Comparison of ENCODE assay signal across 17 cellular contexts in the genomic region with DNA sequence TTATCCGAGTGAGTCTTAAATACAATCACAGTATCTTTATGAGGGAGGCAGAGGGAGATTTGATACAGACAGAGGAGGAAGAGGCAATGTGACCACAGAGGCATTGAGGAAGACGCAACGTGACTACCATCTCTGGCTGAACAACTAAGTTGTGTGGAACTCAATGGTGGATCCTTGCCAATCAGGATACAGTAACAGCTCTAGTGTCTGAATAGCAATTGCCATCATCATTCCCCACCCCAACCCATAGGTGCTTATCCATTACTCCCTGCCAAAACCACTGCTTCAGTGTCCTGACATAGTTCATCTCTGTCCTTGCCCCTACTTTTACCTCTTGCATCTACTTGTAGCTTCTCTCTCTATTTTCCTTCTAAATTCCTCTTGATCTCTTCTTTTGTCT. TPM values are rescaled to one million over a fixed set of nuclear protein-coding genes. Genes with fewer than 3 reads are reported as not detected.
DNase-seq lines count a peak whose midpoint lies in the region; ATAC-seq, FAIRE-seq and TF ChIP-seq lines count a peak whose summit lies in the region.
"Had no signal": no experiment of that assay in that cellular context is flagged by ENCODE, and none has a peak within 500 bp of the region (broad histone marks: within the 10 kb centered on the region; RNA-seq: fewer than 3 reads in every experiment).

No MANE protein-coding gene starts in this region.

- no peak overlapping the region for H3K4me3 ChIP-seq in fibroblast of pulmonary artery (replicated peaks; ENCODE audit: low read depth, low read length)
- H3K4me3 ChIP-seq: adrenal gland, vagina had no signal

- H3K36me3 Mint-ChIP-seq in natural killer cell treated with Interleukin-12 subunit alpha and Interleukin-12 subunit beta and Interleukin-15 and Interleukin-18, amount 100 ng/mL, for 72 hours, result no peaks in the 10 kb centered on the region
- no peaks in the 10 kb centered on the region for H3K36me3 Mint-ChIP-seq in natural killer cell

- DNase-seq in natural killer cell treated with Interleukin-12 subunit alpha and Interleukin-12 subunit beta and Interleukin-15 and Interleukin-18, amount 100 ng/mL, for 72 hours (ENCODE audit: low spot score), result no peak
- DNase-seq in natural killer cell (no peak), SK-MEL-5 (ENCODE audit: low read depth, low spot score) (peak; percentile 18), fibroblast of pulmonary artery (ENCODE audit: low read depth) (peak; percentile 46), urothelium cell line (ENCODE audit: low spot score) (peak; percentile 54)
- DNase-seq in activated CD8-positive, alpha-beta memory T cell treated with anti-CD3 and anti-CD28 coated beads for 24 hours, result no peak
- DNase-seq in activated effector memory CD4-positive, alpha-beta T cell treated with Interleukin-2 at 50 U/mL for 16 hours, result no peak
- DNase-seq: activated T-cell treated with anti-CD3 and anti-CD28 coated beads for 4 hours, adrenal gland, NCI-H1417 treated with DMSO at 0.1 percent for 48 hours, NCI-H524, nucleus accumbens, SHP77 had no signal

- peak in 1 of 2 donors; percentile 11 for ATAC-seq in natural killer cell treated with Interleukin-12 subunit alpha and Interleukin-12 subunit beta and Interleukin-15 and Interleukin-18, amount 100 ng/mL, for 72 hours
- ATAC-seq in natural killer cell, result no peak
- ATAC-seq in HG02840 (IDR thresholded peaks at IDR 0.05; ENCODE audit: low FRiP score, unreplicated experiment), result no peak

- in situ Hi-C loops in SK-MEL-5 (cut with HindIII; ENCODE audit: low pct_unique_long_range_greater_than_20kb, low sequenced_read_pairs), result no loop called here

- peaks cover 0 to 3% of the 10 kb centered on the region in 2 donors for H3K27me3 Mint-ChIP-seq in natural killer cell treated with Interleukin-12 subunit alpha and Interleukin-12 subunit beta and Interleukin-15 and Interleukin-18, amount 100 ng/mL, for 72 hours
- H3K27me3 Mint-ChIP-seq in natural killer cell (ENCODE audit: low read depth in 2 of 2), result no peaks in the 10 kb centered on the region

- FAIRE-seq in urothelium cell line (lab: Jason Lieb, UNC), result peak; percentile 32
- FAIRE-seq: TTC549 had no signal

- no peaks in the 10 kb centered on the region for H3K9me3 Mint-ChIP-seq in natural killer cell treated with Interleukin-12 subunit alpha and Interleukin-12 subunit beta and Interleukin-15 and Interleukin-18, amount 100 ng/mL, for 72 hours
- H3K9me3 Mint-ChIP-seq in natural killer cell, result no peaks in the 10 kb centered on the region

- TF ChIP-seq CTCF in natural killer cell (IDR thresholded peaks at IDR 0.05) (no peak), fibroblast of pulmonary artery (IDR thresholded peaks at IDR 0.05; ENCODE audit: low read length, missing control alignments) (no peak)

- H3K4me3 Mint-ChIP-seq in natural killer cell treated with Interleukin-12 subunit alpha and Interleukin-12 subunit beta and Interleukin-15 and Interleukin-18, amount 100 ng/mL, for 72 hours, result peak overlapping the region; percentile 18
- H3K4me3 Mint-ChIP-seq in natural killer cell, result no peak overlapping the region

- no peak overlapping the region for H3K27ac Mint-ChIP-seq in natural killer cell treated with Interleukin-12 subunit alpha and Interleukin-12 subunit beta and Interleukin-15 and Interleukin-18, amount 100 ng/mL, for 72 hours
- H3K27ac Mint-ChIP-seq in natural killer cell, result no peak overlapping the region

- intact Hi-C loops in natural killer cell (cut with micrococcal nuclease), result no loop called here

- peaks cover 9 to 11% of the 10 kb centered on the region in 2 donors for H3K4me1 Mint-ChIP-seq in natural killer cell treated with Interleukin-12 subunit alpha and Interleukin-12 subunit beta and Interleukin-15 and Interleukin-18, amount 100 ng/mL, for 72 hours (ENCODE audit: low read depth in 2 of 2)
- H3K4me1 Mint-ChIP-seq in natural killer cell, result no peaks in the 10 kb centered on the region

RNA-seq across cellular contexts. Expression of a gene that starts 20.5 kb away (rescaled TPM):
- total RNA-seq in natural killer cell treated with Interleukin-12 subunit alpha and Interleukin-12 subunit beta and Interleukin-15 and Interleukin-18, amount 100 ng/mL, for 72 hours, result not detected
- total RNA-seq in natural killer cell, result not detected
- total RNA-seq in SK-MEL-5 (2014; rRNA removed; shearing (Covaris generic)), result not detected in 2 replicates
- polyA plus RNA-seq in SK-MEL-5 (2015; cell fraction: cytosol; rRNA removed), result 0.06 TPM in 1 of 2 replicates, not detected in the other
- not detected in 2 replicates for polyA plus RNA-seq in SK-MEL-5 (2015; cell fraction: nucleus; rRNA removed)
- total RNA-seq: H4 had no signal

RNA-seq across cellular contexts. Expression of a gene that starts 29.0 kb away (rescaled TPM):
- 10 to 100 TPM; 71.0 to 88.3 TPM for total RNA-seq in natural killer cell treated with Interleukin-12 subunit alpha and Interleukin-12 subunit beta and Interleukin-15 and Interleukin-18, amount 100 ng/mL, for 72 hours
- total RNA-seq in natural killer cell, result 10 to 100 TPM; 70.4 to 80.7 (median 73.2) TPM
- total RNA-seq in SK-MEL-5 (2014; rRNA removed; shearing (Covaris generic)), result 88.1 and 93.9 TPM in 2 replicates
- polyA plus RNA-seq in SK-MEL-5 (2015; cell fraction: cytosol; rRNA removed), result 103 and 128 TPM in 2 replicates
- 41.3 and 43.5 TPM in 2 replicates for polyA plus RNA-seq in SK-MEL-5 (2015; cell fraction: nucleus; rRNA removed)

Comparison
In these comparisons a context has a peak if more than half of its experiments do, and no peak if none do; other contexts are left out.
1. DNase-seq: peak in SK-MEL-5 (single experiment), fibroblast of pulmonary artery (single experiment) and urothelium cell line (single experiment); none in natural killer cell treated with Interleukin-12 subunit alpha and Interleukin-12 subunit beta and Interleukin-15 and Interleukin-18, amount 100 ng/mL, for 72 hours (single experiment), natural killer cell (single experiment), activated CD8-positive, alpha-beta memory T cell treated with anti-CD3 and anti-CD28 coated beads for 24 hours (single experiment) and activated effector memory CD4-positive, alpha-beta T cell treated with Interleukin-2 at 50 U/mL for 16 hours (single experiment).